27 cellular contexts compared by ENCODE assay signal in the genomic region with DNA sequence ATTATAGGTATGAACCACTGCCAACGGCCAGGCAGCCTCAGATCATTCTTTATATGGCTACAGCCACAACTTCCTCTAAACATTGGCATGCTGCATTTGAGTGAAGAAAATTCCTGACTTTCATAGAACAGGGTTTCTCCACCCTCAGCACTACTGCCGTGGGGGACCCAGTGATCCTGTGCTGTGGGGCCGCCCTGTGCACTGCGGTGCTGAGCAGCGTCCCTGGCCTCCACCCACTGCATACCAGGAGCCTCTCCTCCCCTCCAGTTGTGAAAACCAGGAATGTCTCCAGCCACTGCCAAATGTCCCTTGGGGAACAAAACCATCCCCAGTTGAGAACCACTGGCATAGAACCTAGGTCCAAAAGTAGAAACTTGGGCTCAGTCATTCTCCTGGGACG. TPM values are rescaled to one million over a fixed set of nuclear protein-coding genes. Genes with fewer than 3 reads are reported as not detected.
"Had no signal": no experiment of that assay in that cellular context is flagged by ENCODE, and none has a peak within 500 bp of the region (broad histone marks: within the 10 kb centered on the region; RNA-seq: fewer than 3 reads in every experiment).

No MANE protein-coding gene starts in this region.

- DNase-seq: caudate nucleus; effector CD4-positive, alpha-beta T cell; endodermal cell; heart right ventricle; left cardiac atrium; left ventricle myocardium inferior; lower lobe of right lung; midbrain; naive thymus-derived CD8-positive, alpha-beta T cell; nucleus accumbens; right cardiac atrium; spleen; stimulated activated CD4-positive, alpha-beta T cell treated with anti-CD3 and anti-CD28 coated beads, Interleukin-15, amount 100 ng/mL, for 24 hours; stimulated activated CD4-positive, alpha-beta T cell treated with anti-CD3 and anti-CD28 coated beads, Interleukin-1b, Interleukin-23, amount 100 ng/mL, for 48 hours; stimulated activated CD4-positive, alpha-beta T cell treated with anti-CD3 and anti-CD28 coated beads, Interleukin-4, amount 100 ng/mL, for 24 hours had no signal

- H3K4me3 ChIP-seq: coronary artery, heart right ventricle, left ventricle myocardium inferior, lower lobe of right lung, pancreas, spleen, tibial nerve had no signal

- H3K4me1 ChIP-seq: pancreas had no signal

- H3K27ac ChIP-seq: coronary artery, heart right ventricle, left ventricle myocardium inferior, lower lobe of right lung, pancreas, spleen, tibial nerve had no signal

- H3K9me3 ChIP-seq: heart right ventricle, left ventricle myocardium inferior, lower lobe of right lung, pancreas, spleen, tibial nerve had no signal

- FAIRE-seq: endothelial cell of umbilical vein, frontal cortex, keratinocyte, pancreas had no signal

- ATAC-seq: heart right ventricle; left cardiac atrium; lower lobe of right lung; naive thymus-derived CD8-positive, alpha-beta T cell; pancreas; right cardiac atrium; stimulated activated memory B cell treated with anti-CD40 and anti-IgM and Interleukin-4, amounts not matched to agents 10 μg/mL and 1 μg/mL and 100 μg/mL, for 72 hours had no signal

- H3K36me3 ChIP-seq: heart right ventricle, left ventricle myocardium inferior, lower lobe of right lung, pancreas, spleen had no signal

RNA-seq across cellular contexts. Expression of gene CNPY1, which starts 15.8 kb away (rescaled TPM):
- total RNA-seq: dermis microvascular lymphatic vessel endothelial cell; endothelial cell of umbilical vein; glomerular endothelial cell; heart right ventricle; left cardiac atrium; left ventricle myocardium inferior; lower lobe of right lung; naive thymus-derived CD8-positive, alpha-beta T cell; pancreas; progenitor cell of endocrine pancreas; right cardiac atrium; spleen; ureter had no signal
- polyA plus RNA-seq: endothelial cell of umbilical vein; esophagus; heart right ventricle; keratinocyte; naive thymus-derived CD8-positive, alpha-beta T cell; pancreas; right cardiac atrium; spleen had no signal
